ENCODE assay signal across 1 cellular context in the genomic region with DNA sequence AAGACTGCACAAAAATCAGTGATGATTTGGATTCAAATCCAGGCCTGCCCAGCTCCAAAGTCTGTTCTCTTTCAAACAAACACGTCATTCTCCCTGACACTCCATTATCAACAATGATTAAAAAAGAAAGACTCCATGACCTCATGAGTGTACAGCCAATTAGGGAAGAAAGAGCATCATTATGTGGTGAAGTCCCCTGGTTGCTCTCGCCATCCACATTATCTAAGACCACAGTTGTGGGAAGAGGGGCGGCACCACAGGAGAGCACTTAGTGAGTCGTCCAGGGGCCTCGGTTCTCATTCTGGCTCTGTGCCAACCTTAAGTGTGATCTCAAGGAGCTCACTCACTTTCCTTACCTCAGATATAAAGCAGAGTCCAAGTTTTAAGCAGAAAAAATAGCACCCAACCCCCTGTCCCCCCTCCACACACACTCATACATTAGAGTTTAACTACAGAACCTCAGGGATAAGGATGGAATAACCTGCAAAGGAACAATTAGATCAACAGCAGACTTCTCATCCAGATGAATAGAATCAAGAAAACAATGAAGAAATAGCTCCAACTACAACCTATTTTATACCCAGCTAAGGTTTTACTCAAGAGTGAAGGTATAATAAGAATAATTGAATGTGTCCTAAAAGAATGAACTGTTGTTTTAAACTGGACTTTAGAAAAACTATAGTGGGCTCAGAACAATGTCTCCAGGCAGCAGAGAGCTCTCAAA.
TF ChIP-seq lines count a peak whose summit lies in the region.

No MANE protein-coding gene starts in this region.

TF ChIP-seq in HEK293, 187 proteins besides CTCF, POLR2A, EP300 and RAD21 (continued from another document):
- no peak for TF ChIP-seq KLF7 (tag by site-specific recombination; IDR thresholded peaks at IDR 0.05; ENCODE audit: borderline replicate concordance)
- no peak for TF ChIP-seq SALL2 (tag by site-specific recombination; IDR thresholded peaks at IDR 0.05; ENCODE audit: borderline replicate concordance)
- 0 out of 2 replicates have a peak, but pooled peaks have one; percentile 22 for TF ChIP-seq ZIC2 (tag by site-specific recombination; IDR thresholded peaks at IDR 0.05)
- TF ChIP-seq GLIS2 (tag by site-specific recombination; IDR thresholded peaks at IDR 0.05), result no peak
- TF ChIP-seq, protein P1, sequence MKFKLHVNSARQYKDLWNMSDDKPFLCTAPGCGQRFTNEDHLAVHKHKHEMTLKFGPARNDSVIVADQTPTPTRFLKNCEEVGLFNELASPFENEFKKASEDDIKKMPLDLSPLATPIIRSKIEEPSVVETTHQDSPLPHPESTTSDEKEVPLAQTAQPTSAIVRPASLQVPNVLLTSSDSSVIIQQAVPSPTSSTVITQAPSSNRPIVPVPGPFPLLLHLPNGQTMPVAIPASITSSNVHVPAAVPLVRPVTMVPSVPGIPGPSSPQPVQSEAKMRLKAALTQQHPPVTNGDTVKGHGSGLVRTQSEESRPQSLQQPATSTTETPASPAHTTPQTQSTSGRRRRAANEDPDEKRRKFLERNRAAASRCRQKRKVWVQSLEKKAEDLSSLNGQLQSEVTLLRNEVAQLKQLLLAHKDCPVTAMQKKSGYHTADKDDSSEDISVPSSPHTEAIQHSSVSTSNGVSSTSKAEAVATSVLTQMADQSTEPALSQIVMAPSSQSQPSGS (tag by site-specific recombination; IDR thresholded peaks at IDR 0.05; ENCODE audit: low read depth), result peak; percentile 36; the same call in 1 of the 2 replicates
- TF ChIP-seq SETDB1 (IDR thresholded peaks at IDR 0.05; ENCODE audit: insufficient read length, low read length), result peak; percentile 61
- no peak for TF ChIP-seq ZNF114 (tag by site-specific recombination; IDR thresholded peaks at IDR 0.05)
- TF ChIP-seq GLIS1 (tag by site-specific recombination; IDR thresholded peaks at IDR 0.05), result no peak
- TF ChIP-seq ZNF629 (tag by site-specific recombination; IDR thresholded peaks at IDR 0.05), result 0 out of 2 replicates have a peak, but pooled peaks have one; percentile 10
- no peak for TF ChIP-seq ZNF433 (tag by site-specific recombination; IDR thresholded peaks at IDR 0.05; ENCODE audit: low read depth)
- no peak for TF ChIP-seq ZNF654 (tag by site-specific recombination; IDR thresholded peaks at IDR 0.05; ENCODE audit: low read depth)
- no peak for TF ChIP-seq ZNF416 (tag by site-specific recombination; IDR thresholded peaks at IDR 0.05)
- 0 out of 2 replicates have a peak, but pooled peaks have one; percentile 39 for TF ChIP-seq ZBTB21 (tag by site-specific recombination; IDR thresholded peaks at IDR 0.05)
- TF ChIP-seq, protein P2, sequence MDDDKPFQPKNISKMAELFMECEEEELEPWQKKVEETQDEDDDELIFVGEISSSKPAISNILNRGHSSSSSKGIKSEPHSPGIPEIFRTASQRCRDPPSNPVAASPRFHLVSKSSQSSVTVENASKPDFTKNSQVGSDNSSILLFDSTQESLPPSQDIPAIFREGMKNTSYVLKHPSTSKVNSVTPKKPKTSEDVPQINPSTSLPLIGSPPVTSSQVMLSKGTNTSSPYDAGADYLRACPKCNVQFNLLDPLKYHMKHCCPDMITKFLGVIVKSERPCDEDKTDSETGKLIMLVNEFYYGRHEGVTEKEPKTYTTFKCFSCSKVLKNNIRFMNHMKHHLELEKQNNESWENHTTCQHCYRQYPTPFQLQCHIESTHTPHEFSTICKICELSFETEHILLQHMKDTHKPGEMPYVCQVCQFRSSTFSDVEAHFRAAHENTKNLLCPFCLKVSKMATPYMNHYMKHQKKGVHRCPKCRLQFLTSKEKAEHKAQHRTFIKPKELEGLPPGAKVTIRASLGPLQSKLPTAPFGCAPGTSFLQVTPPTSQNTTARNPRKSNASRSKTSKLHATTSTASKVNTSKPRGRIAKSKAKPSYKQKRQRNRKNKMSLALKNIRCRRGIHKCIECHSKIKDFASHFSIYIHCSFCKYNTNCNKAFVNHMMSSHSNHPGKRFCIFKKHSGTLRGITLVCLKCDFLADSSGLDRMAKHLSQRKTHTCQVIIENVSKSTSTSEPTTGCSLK (tag by site-specific recombination; IDR thresholded peaks at IDR 0.05), result no peak
- no peak for TF ChIP-seq ZNF248 (tag by site-specific recombination; IDR thresholded peaks at IDR 0.05)
